In genomic region chr7:73438547-73439245, GRCh38 we compare ENCODE assay signal across 1 cellular context.
TF ChIP-seq lines count a peak whose summit lies in the region.

No MANE protein-coding gene starts in this region.

TF ChIP-seq in H1, 55 proteins besides CTCF, POLR2A, EP300 and RAD21:
- TF ChIP-seq, protein P1, sequence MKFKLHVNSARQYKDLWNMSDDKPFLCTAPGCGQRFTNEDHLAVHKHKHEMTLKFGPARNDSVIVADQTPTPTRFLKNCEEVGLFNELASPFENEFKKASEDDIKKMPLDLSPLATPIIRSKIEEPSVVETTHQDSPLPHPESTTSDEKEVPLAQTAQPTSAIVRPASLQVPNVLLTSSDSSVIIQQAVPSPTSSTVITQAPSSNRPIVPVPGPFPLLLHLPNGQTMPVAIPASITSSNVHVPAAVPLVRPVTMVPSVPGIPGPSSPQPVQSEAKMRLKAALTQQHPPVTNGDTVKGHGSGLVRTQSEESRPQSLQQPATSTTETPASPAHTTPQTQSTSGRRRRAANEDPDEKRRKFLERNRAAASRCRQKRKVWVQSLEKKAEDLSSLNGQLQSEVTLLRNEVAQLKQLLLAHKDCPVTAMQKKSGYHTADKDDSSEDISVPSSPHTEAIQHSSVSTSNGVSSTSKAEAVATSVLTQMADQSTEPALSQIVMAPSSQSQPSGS (IDR thresholded peaks at IDR 0.05; ENCODE audit: low read length) = 0 out of 2 replicates have a peak, but pooled peaks have one; percentile 18
- no peak for TF ChIP-seq HDAC6 (IDR thresholded peaks at IDR 0.05; ENCODE audit: low read depth, low read length)
